ENCODE assay signal across 14 cellular contexts in the genomic region with DNA sequence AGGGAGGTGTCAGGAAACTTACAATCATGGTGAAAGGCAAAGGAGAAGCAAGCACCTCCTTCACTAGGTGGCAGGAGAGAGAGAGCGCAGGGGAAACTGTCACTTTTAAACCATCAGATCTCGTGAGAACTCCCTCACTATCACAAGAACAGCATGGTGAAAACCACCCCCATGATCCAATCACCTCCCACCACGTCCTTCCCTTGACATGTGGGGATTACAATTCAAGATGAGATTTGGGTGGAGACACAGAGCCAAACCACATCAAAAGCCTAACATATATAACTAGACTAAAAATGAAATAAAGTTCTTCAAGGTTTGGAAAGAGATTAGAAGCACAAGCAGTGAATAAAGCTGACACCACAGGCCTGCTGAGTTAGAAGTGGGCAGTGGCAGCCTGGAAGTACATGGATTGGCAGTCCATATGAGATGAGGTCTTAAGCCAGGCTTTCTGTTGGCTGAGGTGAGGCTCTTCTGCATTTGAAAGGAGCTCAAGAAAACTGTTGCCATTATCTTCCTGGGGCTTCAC.
DNase-seq lines count a peak whose midpoint lies in the region; ATAC-seq and TF ChIP-seq lines count a peak whose summit lies in the region.
"Had no signal": no experiment of that assay in that cellular context is flagged by ENCODE, and none has a peak within 500 bp of the region (broad histone marks: within the 10 kb centered on the region; RNA-seq: fewer than 3 reads in every experiment).

No MANE protein-coding gene starts in this region.

- H4K91ac ChIP-seq in mesenchymal stem cell (ENCODE audit: low read length) = no peak overlapping the region

- WGBS in mesenchymal stem cell = 51% methylated on average over 2 of the region's 3 CpGs

- H2AFZ ChIP-seq in mesenchymal stem cell (ENCODE audit: low read depth, low read length) = no peak overlapping the region

- H2AK5ac ChIP-seq in mesenchymal stem cell (ENCODE audit: low read length, severe bottlenecking) = no peak overlapping the region

- peaks cover 3% of the 10 kb centered on the region for H3K27me3 Mint-ChIP-seq in stimulated activated memory B cell treated with anti-CD40 and anti-IgM and Interleukin-4, amounts not matched to agents 10 μg/mL and 1 μg/mL and 100 μg/mL, for 72 hours

- no peak overlapping the region for H4K8ac ChIP-seq in mesenchymal stem cell (ENCODE audit: low read length)

- H3K9me3 Mint-ChIP-seq in stimulated activated memory B cell treated with anti-CD40 and anti-IgM and Interleukin-4, amounts not matched to agents 10 μg/mL and 1 μg/mL and 100 μg/mL, for 72 hours = peaks cover 6% of the 10 kb centered on the region

- no peak overlapping the region for H3K4ac ChIP-seq in mesenchymal stem cell (ENCODE audit: low read depth in 1 of 2, low read length in 2 of 2)

- no peak overlapping the region for H3K23ac ChIP-seq in mesenchymal stem cell (ENCODE audit: low read length in 2 of 2)

- no peaks in the 10 kb centered on the region for H3K27me3 ChIP-seq in mesenchymal stem cell (ENCODE audit: control insufficient read depth in 1 of 2, insufficient read depth in 1 of 2, low read length in 2 of 2)

- no peak overlapping the region for H2BK120ac ChIP-seq in mesenchymal stem cell (ENCODE audit: low read depth, low read length)

- no peak overlapping the region for H3K14ac ChIP-seq in mesenchymal stem cell (ENCODE audit: low read length in 2 of 2)

- H3K4me2 ChIP-seq in mesenchymal stem cell (ENCODE audit: low read length, poor library complexity, severe bottlenecking) = no peak overlapping the region

- no peak overlapping the region for H2BK12ac ChIP-seq in mesenchymal stem cell (ENCODE audit: low read length in 2 of 2)

- H3K9ac ChIP-seq in mesenchymal stem cell (ENCODE audit: low read length) = no peak overlapping the region

- no peaks in the 10 kb centered on the region for H3K79me1 ChIP-seq in mesenchymal stem cell (replicated peaks; ENCODE audit: low read length, poor library complexity, severe bottlenecking)

- H3K4me3 Mint-ChIP-seq in stimulated activated memory B cell treated with anti-CD40 and anti-IgM and Interleukin-4, amounts not matched to agents 10 μg/mL and 1 μg/mL and 100 μg/mL, for 72 hours = no peak overlapping the region

- peaks cover 5% of the 10 kb centered on the region for H3K36me3 Mint-ChIP-seq in stimulated activated memory B cell treated with anti-CD40 and anti-IgM and Interleukin-4, amounts not matched to agents 10 μg/mL and 1 μg/mL and 100 μg/mL, for 72 hours

- ATAC-seq in GM21390 (IDR thresholded peaks at IDR 0.05; ENCODE audit: unreplicated experiment) = no peak
- ATAC-seq in stimulated activated memory B cell treated with anti-CD40 and anti-IgM and Interleukin-4, amounts not matched to agents 10 μg/mL and 1 μg/mL and 100 μg/mL, for 72 hours = no peak

- H3K4me3 ChIP-seq in mesenchymal stem cell (ENCODE audit: insufficient read depth in 1 of 2, low read depth in 1 of 2, low read length in 2 of 2) = no peak overlapping the region

- H3K27ac ChIP-seq in VCaP (no peak overlapping the region), mesenchymal stem cell (ENCODE audit: low read length, poor library complexity, severe bottlenecking) (no peak overlapping the region)

- H3K36me3 ChIP-seq in mesenchymal stem cell (ENCODE audit: control insufficient read depth in 1 of 2, insufficient read depth in 2 of 2, low read depth in 1 of 2, low read length in 2 of 2) = no peaks in the 10 kb centered on the region

- DNase-seq in NCI-H748 (lab: John Stamatoyannopoulos, UW; ENCODE audit: unreplicated experiment) (peak; percentile 12), NCI-H748 treated with DMSO at 0.1 percent for 48 hours (lab: John Stamatoyannopoulos, UW) (no peak), mesenchymal stem cell (no peak)
- DNase-seq in central memory CD4-positive, alpha-beta T cell = peak; percentile 10
- DNase-seq in stimulated activated CD4-positive, alpha-beta T cell treated with anti-CD3 and anti-CD28 coated beads, TNF-alpha, amount 100 ng/mL, for 48 hours (ENCODE audit: low read depth in 3 of 3) = peak; percentile 22 to 69 (median 30)
- DNase-seq: DMS79 treated with DMSO at 0.1 percent for 48 hours; effector memory CD4-positive, alpha-beta T cell; KG1; midbrain; NCI-H226; SW 1271 had no signal

- no peaks in the 10 kb centered on the region for H3K4me1 ChIP-seq in mesenchymal stem cell (ENCODE audit: control insufficient read depth, insufficient read depth, low read depth, low read length)

- H3K27ac Mint-ChIP-seq in stimulated activated memory B cell treated with anti-CD40 and anti-IgM and Interleukin-4, amounts not matched to agents 10 μg/mL and 1 μg/mL and 100 μg/mL, for 72 hours = no peak overlapping the region

- peak; percentile 47 for TF ChIP-seq CTCF in VCaP (conservative IDR thresholded peaks at IDR 0.05)

- H2BK15ac ChIP-seq in mesenchymal stem cell (ENCODE audit: low read depth, poor library complexity, severe bottlenecking) = no peak overlapping the region

- peaks cover 13% of the 10 kb centered on the region for H3K9me3 ChIP-seq in mesenchymal stem cell (ENCODE audit: control insufficient read depth, low read length)

- H3K4me1 Mint-ChIP-seq in stimulated activated memory B cell treated with anti-CD40 and anti-IgM and Interleukin-4, amounts not matched to agents 10 μg/mL and 1 μg/mL and 100 μg/mL, for 72 hours = no peaks in the 10 kb centered on the region

- no peak overlapping the region for H2BK5ac ChIP-seq in mesenchymal stem cell (ENCODE audit: low read depth, low read length, poor library complexity, severe bottlenecking)

- no peak overlapping the region for H3K18ac ChIP-seq in mesenchymal stem cell (ENCODE audit: low read depth in 1 of 2, low read length in 2 of 2)

Comparison
In these comparisons a context has a peak if more than half of its experiments do, and no peak if none do; other contexts are left out.
1. DNase-seq: peak in NCI-H748 (single experiment), central memory CD4-positive, alpha-beta T cell (single experiment) and stimulated activated CD4-positive, alpha-beta T cell treated with anti-CD3 and anti-CD28 coated beads, TNF-alpha, amount 100 ng/mL, for 48 hours (3 of 3); none in NCI-H748 treated with DMSO at 0.1 percent for 48 hours (single experiment) and mesenchymal stem cell (single experiment).